ENCODE assay signal across 1 cellular context in genomic region chr5:111385970-111386831, GRCh38.
TF ChIP-seq lines count a peak whose summit lies in the region.

No MANE protein-coding gene starts in this region.

TF ChIP-seq in GM23338, 12 proteins besides CTCF, POLR2A, EP300 and RAD21 (continued from another document):
- TF ChIP-seq, protein P1, sequence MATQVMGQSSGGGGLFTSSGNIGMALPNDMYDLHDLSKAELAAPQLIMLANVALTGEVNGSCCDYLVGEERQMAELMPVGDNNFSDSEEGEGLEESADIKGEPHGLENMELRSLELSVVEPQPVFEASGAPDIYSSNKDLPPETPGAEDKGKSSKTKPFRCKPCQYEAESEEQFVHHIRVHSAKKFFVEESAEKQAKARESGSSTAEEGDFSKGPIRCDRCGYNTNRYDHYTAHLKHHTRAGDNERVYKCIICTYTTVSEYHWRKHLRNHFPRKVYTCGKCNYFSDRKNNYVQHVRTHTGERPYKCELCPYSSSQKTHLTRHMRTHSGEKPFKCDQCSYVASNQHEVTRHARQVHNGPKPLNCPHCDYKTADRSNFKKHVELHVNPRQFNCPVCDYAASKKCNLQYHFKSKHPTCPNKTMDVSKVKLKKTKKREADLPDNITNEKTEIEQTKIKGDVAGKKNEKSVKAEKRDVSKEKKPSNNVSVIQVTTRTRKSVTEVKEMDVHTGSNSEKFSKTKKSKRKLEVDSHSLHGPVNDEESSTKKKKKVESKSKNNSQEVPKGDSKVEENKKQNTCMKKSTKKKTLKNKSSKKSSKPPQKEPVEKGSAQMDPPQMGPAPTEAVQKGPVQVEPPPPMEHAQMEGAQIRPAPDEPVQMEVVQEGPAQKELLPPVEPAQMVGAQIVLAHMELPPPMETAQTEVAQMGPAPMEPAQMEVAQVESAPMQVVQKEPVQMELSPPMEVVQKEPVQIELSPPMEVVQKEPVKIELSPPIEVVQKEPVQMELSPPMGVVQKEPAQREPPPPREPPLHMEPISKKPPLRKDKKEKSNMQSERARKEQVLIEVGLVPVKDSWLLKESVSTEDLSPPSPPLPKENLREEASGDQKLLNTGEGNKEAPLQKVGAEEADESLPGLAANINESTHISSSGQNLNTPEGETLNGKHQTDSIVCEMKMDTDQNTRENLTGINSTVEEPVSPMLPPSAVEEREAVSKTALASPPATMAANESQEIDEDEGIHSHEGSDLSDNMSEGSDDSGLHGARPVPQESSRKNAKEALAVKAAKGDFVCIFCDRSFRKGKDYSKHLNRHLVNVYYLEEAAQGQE (IDR thresholded peaks at IDR 0.05; ENCODE audit: unreplicated experiment), result no peak
- TF ChIP-seq EZH2 (IDR thresholded peaks at IDR 0.05; ENCODE audit: low read depth, unreplicated experiment) (no peak), STAT1 (IDR thresholded peaks at IDR 0.05; ENCODE audit: unreplicated experiment) (no peak)
- TF ChIP-seq, protein P2, sequence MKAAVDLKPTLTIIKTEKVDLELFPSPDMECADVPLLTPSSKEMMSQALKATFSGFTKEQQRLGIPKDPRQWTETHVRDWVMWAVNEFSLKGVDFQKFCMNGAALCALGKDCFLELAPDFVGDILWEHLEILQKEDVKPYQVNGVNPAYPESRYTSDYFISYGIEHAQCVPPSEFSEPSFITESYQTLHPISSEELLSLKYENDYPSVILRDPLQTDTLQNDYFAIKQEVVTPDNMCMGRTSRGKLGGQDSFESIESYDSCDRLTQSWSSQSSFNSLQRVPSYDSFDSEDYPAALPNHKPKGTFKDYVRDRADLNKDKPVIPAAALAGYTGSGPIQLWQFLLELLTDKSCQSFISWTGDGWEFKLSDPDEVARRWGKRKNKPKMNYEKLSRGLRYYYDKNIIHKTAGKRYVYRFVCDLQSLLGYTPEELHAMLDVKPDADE (IDR thresholded peaks at IDR 0.05), result no peak
